Comparison of ENCODE assay signal across 1 cellular context in genomic region chrX:55867708-55868107, GRCh38.
A peak's percentile ranks its signal among the peaks of the same experiment; 100 is the strongest.
TF ChIP-seq lines count a peak whose summit lies in the region.

No MANE protein-coding gene starts in this region.

TF ChIP-seq in GM12878, 131 proteins besides CTCF, POLR2A, EP300 and RAD21 (continued from another document and continues in another):
- no peak for TF ChIP-seq CUX1 (IDR thresholded peaks at IDR 0.05; ENCODE audit: insufficient replicate concordance, low read depth, low read length)
- TF ChIP-seq MEF2A (IDR thresholded peaks at IDR 0.05; ENCODE audit: insufficient read depth, low read depth, low read length): peak; percentile 69; the same call in 1 of the 2 replicates
- no peak for TF ChIP-seq USF1 (IDR thresholded peaks at IDR 0.05; ENCODE audit: borderline replicate concordance, extremely low read length, insufficient read depth, low read depth, low read length)
- TF ChIP-seq TCF12 (IDR thresholded peaks at IDR 0.05; ENCODE audit: low read depth, low read length): no peak
- TF ChIP-seq POLR2AphosphoS2 (IDR thresholded peaks at IDR 0.05; ENCODE audit: low read depth, low read length): no peak
- TF ChIP-seq NRF1 (conservative IDR thresholded peaks at IDR 0.05; ENCODE audit: low read depth, low read length): no peak
- TF ChIP-seq E2F4 (IDR thresholded peaks at IDR 0.05; ENCODE audit: low read depth, low read length): no peak
- TF ChIP-seq POU2F2 (IDR thresholded peaks at IDR 0.05; ENCODE audit: borderline replicate concordance, low read depth, low read length): no peak
- TF ChIP-seq CREB1 (IDR thresholded peaks at IDR 0.05; ENCODE audit: low read depth): no peak
- no peak for TF ChIP-seq ZNF592 (IDR thresholded peaks at IDR 0.05)
- TF ChIP-seq YBX1 (IDR thresholded peaks at IDR 0.05): no peak
- no peak for TF ChIP-seq ETV6 (conservative IDR thresholded peaks at IDR 0.05 in 1 of 2, IDR thresholded peaks at IDR 0.05 in 1 of 2; ENCODE audit: borderline replicate concordance in 1 of 2, low read depth in 1 of 2)
- no peak for TF ChIP-seq ZBTB33 (IDR thresholded peaks at IDR 0.05)
- TF ChIP-seq MTA3 (IDR thresholded peaks at IDR 0.05; ENCODE audit: borderline replicate concordance, low read length): no peak
- no peak for TF ChIP-seq JUND (IDR thresholded peaks at IDR 0.05; ENCODE audit: low read depth, low read length)
- TF ChIP-seq EZH2 (IDR thresholded peaks at IDR 0.05; ENCODE audit: borderline replicate concordance, control insufficient read depth, low read depth, low read length): no peak
- TF ChIP-seq ZBTB11 (CRISPR knock-in tag; IDR thresholded peaks at IDR 0.05): no peak
- TF ChIP-seq BCLAF1 (IDR thresholded peaks at IDR 0.05): no peak
- TF ChIP-seq ATF3 (IDR thresholded peaks at IDR 0.05; ENCODE audit: borderline replicate concordance, extremely low read depth, low read depth, low read length): no peak
- TF ChIP-seq ESRRA (IDR thresholded peaks at IDR 0.05; ENCODE audit: low read length): no peak
- no peak for TF ChIP-seq CBX5 (IDR thresholded peaks at IDR 0.05; ENCODE audit: low read depth)
- TF ChIP-seq CHD4 (IDR thresholded peaks at IDR 0.05): no peak
- no peak for TF ChIP-seq NFXL1 (IDR thresholded peaks at IDR 0.05; ENCODE audit: borderline replicate concordance)
- TF ChIP-seq KLF5 (IDR thresholded peaks at IDR 0.05; ENCODE audit: partially characterized antibody): no peak
- TF ChIP-seq ZNF687 (IDR thresholded peaks at IDR 0.05): no peak
- TF ChIP-seq ATF7 (IDR thresholded peaks at IDR 0.05; ENCODE audit: low read depth): no peak; the same call in 1 of the 2 replicates
- TF ChIP-seq FOXK2 (IDR thresholded peaks at IDR 0.05): no peak
- no peak for TF ChIP-seq NFYA (IDR thresholded peaks at IDR 0.05; ENCODE audit: borderline replicate concordance, low read depth, low read length)
- no peak for TF ChIP-seq CEBPB (IDR thresholded peaks at IDR 0.05; ENCODE audit: borderline replicate concordance in 1 of 2, low read depth in 2 of 2, low read length in 2 of 2)
- no peak for TF ChIP-seq TCF3 (IDR thresholded peaks at IDR 0.05; ENCODE audit: borderline replicate concordance, insufficient read depth, low read depth, low read length)
- no peak for TF ChIP-seq PAX8 (IDR thresholded peaks at IDR 0.05)
